17 cellular contexts compared by ENCODE assay signal in the genomic region with DNA sequence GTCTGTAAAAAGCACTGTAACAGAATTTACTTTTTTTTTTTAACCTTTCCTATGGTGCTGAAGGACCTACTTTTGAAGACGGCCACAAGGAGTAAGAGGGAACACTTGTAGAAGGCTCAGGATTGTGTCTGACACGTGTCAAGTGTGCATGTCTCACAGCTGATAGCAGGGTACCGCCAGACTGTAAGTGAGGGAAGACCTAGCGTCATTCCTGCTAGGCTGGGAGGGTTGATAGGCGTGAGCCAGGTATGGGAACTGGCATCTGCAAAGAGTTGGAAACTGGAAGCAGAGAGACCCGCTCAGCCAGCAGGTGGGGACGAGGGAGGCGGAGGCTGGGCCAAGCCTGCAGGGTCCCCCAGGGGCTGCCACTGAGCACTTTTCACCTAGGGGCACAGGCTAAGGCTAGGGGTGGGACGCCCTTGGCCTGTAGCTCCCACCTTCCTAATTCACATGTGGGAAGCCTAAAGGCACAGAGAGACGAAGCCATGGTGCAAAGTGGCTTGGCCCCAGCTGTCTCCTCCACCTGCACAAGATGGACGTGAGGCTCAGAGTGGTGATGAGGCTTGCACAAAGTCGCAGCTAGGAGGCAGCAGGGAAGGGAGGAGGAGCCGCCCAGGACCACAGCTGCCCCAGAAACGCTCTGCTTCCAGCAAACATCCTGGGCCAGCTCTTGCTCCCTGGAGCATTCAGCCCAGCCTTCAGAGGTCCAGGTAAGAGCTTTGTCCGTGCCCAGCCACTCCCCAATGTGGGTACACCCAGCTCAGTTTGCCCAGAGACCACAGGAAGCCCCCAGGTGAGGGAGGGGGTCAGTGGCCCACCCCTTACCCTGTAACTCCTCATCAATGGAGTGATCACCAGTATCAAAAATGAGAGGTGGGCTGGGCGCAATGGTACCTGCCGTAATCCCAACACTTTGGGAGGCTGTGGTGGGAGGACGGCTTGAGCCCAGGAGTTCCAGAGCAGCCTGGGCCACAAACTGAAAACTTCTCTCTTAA. TPM values are rescaled to one million over a fixed set of nuclear protein-coding genes. Genes with fewer than 3 reads are reported as not detected.
DNase-seq lines count a peak whose midpoint lies in the region; ATAC-seq and TF ChIP-seq lines count a peak whose summit lies in the region.
"Had no signal": no experiment of that assay in that cellular context is flagged by ENCODE, and none has a peak within 500 bp of the region (broad histone marks: within the 10 kb centered on the region; RNA-seq: fewer than 3 reads in every experiment).

No MANE protein-coding gene starts in this region.

- H3K27ac Mint-ChIP-seq in glutamatergic neuron (ENCODE audit: unreplicated experiment), result peak overlapping the region; percentile 73

- H3K27ac ChIP-seq in SK-N-MC, result peak overlapping the region; percentile 59
- H3K27ac ChIP-seq in osteoblast (ENCODE audit: low read depth, low read length), result no peak overlapping the region
- peak overlapping the region in 7 of 59 donors; percentile 6 to 74 (median 61) for H3K27ac ChIP-seq in dorsolateral prefrontal cortex
- H3K27ac ChIP-seq: C4-2B, HL-60 had no signal

- H3K4me3 ChIP-seq in SK-N-MC (no peak overlapping the region), osteoblast (ENCODE audit: insufficient read depth, low read length) (no peak overlapping the region), dorsolateral prefrontal cortex (no peak overlapping the region)

- no peak overlapping the region for H3K4me3 Mint-ChIP-seq in glutamatergic neuron (ENCODE audit: unreplicated experiment)
- H3K4me3 Mint-ChIP-seq: T-cell had no signal

- ATAC-seq in HG03460 (IDR thresholded peaks at IDR 0.05; ENCODE audit: unreplicated experiment) (no peak), esophagus mucosa (no peak)
- ATAC-seq: activated CD4-positive, CD25-positive, alpha-beta regulatory T cell treated with anti-CD3 and anti-CD28 coated beads, Interleukin-2, amount 50 U/mL, for 24 hours; activated naive CD4-positive, alpha-beta T cell treated with anti-CD3 and anti-CD28 coated beads, Interleukin-2, amount 50 U/mL, for 72 hours had no signal

- peaks cover 9% of the 10 kb centered on the region for H3K27me3 Mint-ChIP-seq in glutamatergic neuron (ENCODE audit: unreplicated experiment)
- H3K27me3 Mint-ChIP-seq: T-cell had no signal

- H3K4me1 Mint-ChIP-seq in glutamatergic neuron (ENCODE audit: low read depth, unreplicated experiment), result peaks cover 4% of the 10 kb centered on the region

- no peaks in the 10 kb centered on the region for H3K79me2 ChIP-seq in osteoblast (ENCODE audit: insufficient read depth, low read length)
- H3K79me2 ChIP-seq: parathyroid adenoma had no signal

- H3K9me3 ChIP-seq in SK-N-MC (ENCODE audit: low read depth, low read length), result no peaks in the 10 kb centered on the region
- H3K9me3 ChIP-seq in osteoblast (ENCODE audit: low read depth, low read length), result no peaks in the 10 kb centered on the region

- no peaks in the 10 kb centered on the region for H3K36me3 Mint-ChIP-seq in glutamatergic neuron (ENCODE audit: unreplicated experiment)
- H3K36me3 Mint-ChIP-seq: activated naive CD4-positive, alpha-beta T cell treated with anti-CD3 and anti-CD28 coated beads, Interleukin-2, amount 50 U/mL, for 72 hours had no signal

- peaks cover 9% of the 10 kb centered on the region for H3K9me3 Mint-ChIP-seq in glutamatergic neuron (ENCODE audit: unreplicated experiment)
- H3K9me3 Mint-ChIP-seq: activated naive CD4-positive, alpha-beta T cell treated with anti-CD3 and anti-CD28 coated beads, Interleukin-2, amount 50 U/mL, for 72 hours; T-cell had no signal

- TF ChIP-seq CTCF in glutamatergic neuron (IDR thresholded peaks at IDR 0.05; ENCODE audit: partially characterized antibody, unreplicated experiment), result no peak
- no peak for TF ChIP-seq CTCF in osteoblast (IDR thresholded peaks at IDR 0.05; ENCODE audit: extremely low read depth, low read depth, low read length)
- TF ChIP-seq CTCF in dorsolateral prefrontal cortex (IDR thresholded peaks at IDR 0.05 in 54 of 56, conservative IDR thresholded peaks at IDR 0.05 in 2 of 56; ENCODE audit: low read depth in 1 of 56, partially characterized antibody in 56 of 56), result no peak

- intact Hi-C loops in dorsolateral prefrontal cortex (cut with DNase I), result no loop called here

- H3K36me3 ChIP-seq in SK-N-MC (ENCODE audit: insufficient read depth, low read length) (no peaks in the 10 kb centered on the region), osteoblast (ENCODE audit: insufficient read depth, low read length) (peaks cover 7% of the 10 kb centered on the region)

- DNase-seq in ELF-1 (ENCODE audit: low read depth, low spot score), result peak; percentile 47
- DNase-seq in SK-N-MC (ENCODE audit: low read depth, low spot score), result no peak
- DNase-seq in glutamatergic neuron, result no peak
- DNase-seq in osteoblast (ENCODE audit: insufficient read length, low spot score, missing footprints), result peak; percentile 87
- DNase-seq in dorsolateral prefrontal cortex, result no peak
- DNase-seq: DND-41; NCI-H187; NCI-H526; stimulated activated CD4-positive, alpha-beta T cell treated with anti-CD3 and anti-CD28 coated beads, Interleukin-12 subunit alpha, Interleukin-12 subunit beta, amount 100 ng/mL, for 4 hours; T-cell had no signal

- no peak overlapping the region for H2AFZ ChIP-seq in osteoblast (ENCODE audit: low read length)
- H2AFZ ChIP-seq: parathyroid adenoma had no signal

- H4K20me1 ChIP-seq in osteoblast (ENCODE audit: insufficient read depth, low read length), result peaks cover 9% of the 10 kb centered on the region

- no peaks in the 10 kb centered on the region for H3K27me3 ChIP-seq in osteoblast (ENCODE audit: insufficient read depth, low read length)
- no peaks in the 10 kb centered on the region for H3K27me3 ChIP-seq in dorsolateral prefrontal cortex

- H3K9ac ChIP-seq in SK-N-MC (ENCODE audit: insufficient read length), result no peak overlapping the region
- H3K9ac ChIP-seq: parathyroid adenoma had no signal

- H3K4me1 ChIP-seq in osteoblast (ENCODE audit: insufficient read depth, low read length), result peaks cover 44% of the 10 kb centered on the region
- H3K4me1 ChIP-seq: parathyroid adenoma had no signal

- H3K4me2 ChIP-seq in osteoblast (ENCODE audit: insufficient read depth, low read length), result no peak overlapping the region

RNA-seq across cellular contexts. Expression of gene VASN, which starts 18.9 kb away (rescaled TPM):
- 4.1 TPM for total RNA-seq in glutamatergic neuron (ENCODE audit: unreplicated experiment)
- total RNA-seq in osteoblast, result 202 and 217 TPM in 2 replicates
- 16.6 TPM for total RNA-seq in esophagus mucosa
- total RNA-seq in dorsolateral prefrontal cortex, result 10 to 100 TPM in 84 of 120 experiments, 1 to 10 TPM in 36; 3.9 to 49.4 (median 12.1) TPM
- total RNA-seq: activated naive CD4-positive, alpha-beta T cell treated with anti-CD3 and anti-CD28 coated beads, Interleukin-2, amount 50 U/mL, for 72 hours had no signal

RNA-seq across cellular contexts. Expression of gene CORO7, which starts 25.8 kb away (rescaled TPM):
- total RNA-seq in glutamatergic neuron (ENCODE audit: unreplicated experiment) (200 TPM), osteoblast (9.7 and 17.7 TPM in 2 replicates), esophagus mucosa (7.9 TPM), dorsolateral prefrontal cortex (100 to 1,000 TPM in 1 of 120 experiments, 10 to 100 TPM in 119; 38.4 to 111 (median 63.7) TPM)

RNA-seq across cellular contexts. Expression of gene DNAJA3, which starts 35.1 kb away (rescaled TPM):
- total RNA-seq in glutamatergic neuron (ENCODE audit: unreplicated experiment), result 32.6 TPM
- 30.0 and 30.9 TPM in 2 replicates for total RNA-seq in osteoblast
- total RNA-seq in esophagus mucosa, result 40.2 TPM
- 10 to 100 TPM; 38.3 to 66.6 (median 53.2) TPM for total RNA-seq in dorsolateral prefrontal cortex

RNA-seq across cellular contexts. Expression of gene PAM16, which starts 39.4 kb away (rescaled TPM):
- total RNA-seq in glutamatergic neuron (ENCODE audit: unreplicated experiment) (33.1 TPM), osteoblast (17.4 and 18.6 TPM in 2 replicates), esophagus mucosa (34.3 TPM), dorsolateral prefrontal cortex (10 to 100 TPM; 31.5 to 61.9 (median 44.6) TPM)

Comparison
In these comparisons a context has a peak if more than half of its experiments do, and no peak if none do; other contexts are left out.
1. DNase-seq: peak in ELF-1 (single experiment) and osteoblast (single experiment); none in SK-N-MC (single experiment), glutamatergic neuron (single experiment) and dorsolateral prefrontal cortex (0 of 10).